Comparison of ENCODE assay signal across 10 cellular contexts in genomic region chr1:160207751-160208150, GRCh38. TPM values are rescaled to one million over a fixed set of nuclear protein-coding genes. Genes with fewer than 3 reads are reported as not detected.
DNase-seq lines count a peak whose midpoint lies in the region; ATAC-seq and TF ChIP-seq lines count a peak whose summit lies in the region.
"Had no signal": no experiment of that assay in that cellular context is flagged by ENCODE, and none has a peak within 500 bp of the region (broad histone marks: within the 10 kb centered on the region; RNA-seq: fewer than 3 reads in every experiment).

No MANE protein-coding gene starts in this region.

- H3K27ac ChIP-seq in left ventricle myocardium inferior (replicated peaks) (peak overlapping the region; percentile 96), uterus (peak overlapping the region; percentile 5 to 77)

- H3K27ac Mint-ChIP-seq in chondrocyte (ENCODE audit: unreplicated experiment): peak overlapping the region; percentile 99
- H3K27ac Mint-ChIP-seq in natural killer cell: peak overlapping the region; percentile 72 to 90

- H3K27me3 Mint-ChIP-seq in chondrocyte (ENCODE audit: low read depth): no peaks in the 10 kb centered on the region
- no peaks in the 10 kb centered on the region for H3K27me3 Mint-ChIP-seq in natural killer cell (ENCODE audit: low read depth in 2 of 2)

- peaks cover 81% of the 10 kb centered on the region for H3K4me1 ChIP-seq in left ventricle myocardium inferior
- H3K4me1 ChIP-seq in uterus: peaks cover 0 to 5% of the 10 kb centered on the region in 2 donors

- H3K9me3 Mint-ChIP-seq in chondrocyte (ENCODE audit: low read depth): no peaks in the 10 kb centered on the region
- no peaks in the 10 kb centered on the region for H3K9me3 Mint-ChIP-seq in natural killer cell

- TF ChIP-seq CTCF in left ventricle myocardium inferior (IDR thresholded peaks at IDR 0.05; ENCODE audit: borderline replicate concordance) (no peak), chondrocyte (IDR thresholded peaks at IDR 0.05) (no peak), natural killer cell (IDR thresholded peaks at IDR 0.05) (no peak), uterus (IDR thresholded peaks at IDR 0.05) (no peak)

- ATAC-seq in Right ventricle myocardium superior (ENCODE audit: poor library complexity) (no peak), natural killer cell (no peak), GM21526 (IDR thresholded peaks at IDR 0.05; ENCODE audit: low FRiP score, unreplicated experiment) (no peak)

- H3K27me3 ChIP-seq in left ventricle myocardium inferior (ENCODE audit: low read depth) (no peaks in the 10 kb centered on the region), uterus (no peaks in the 10 kb centered on the region)

- H3K36me3 Mint-ChIP-seq in chondrocyte (ENCODE audit: low read depth) (peaks cover 28% of the 10 kb centered on the region), natural killer cell (no peaks in the 10 kb centered on the region)

- H3K9me3 ChIP-seq in left ventricle myocardium inferior (replicated peaks) (no peaks in the 10 kb centered on the region), uterus (no peaks in the 10 kb centered on the region)

- H3K4me3 ChIP-seq in left ventricle myocardium inferior (peak overlapping the region; percentile 95), uterus (no peak overlapping the region)

- H3K36me3 ChIP-seq in left ventricle myocardium inferior: peaks cover 22% of the 10 kb centered on the region
- H3K36me3 ChIP-seq in uterus: no peaks in the 10 kb centered on the region

- TF ChIP-seq POLR2A in uterus (IDR thresholded peaks at IDR 0.05): no peak

- H3K4me3 Mint-ChIP-seq in chondrocyte (ENCODE audit: unreplicated experiment) (no peak overlapping the region), natural killer cell (no peak overlapping the region)

- DNase-seq in left ventricle myocardium inferior (no peak), Right ventricle myocardium superior (no peak), chondrocyte (ENCODE audit: low spot score) (no peak), natural killer cell (no peak), uterus (no peak), AG08396 (ENCODE audit: low spot score) (no peak), midbrain (lab: John Stamatoyannopoulos, UW) (no peak)
- DNase-seq: NCI-H1694 treated with DMSO at 0.1 percent for 48 hours; stimulated activated naive CD4-positive, alpha-beta T cell treated with Interleukin-2 at 50 U/mL for 16 hours had no signal

- intact Hi-C loops in left ventricle myocardium inferior (cut with micrococcal nuclease): no loop called here
- intact Hi-C loops in Right ventricle myocardium superior (cut with DNase I): no loop called here
- intact Hi-C loops in natural killer cell (cut with micrococcal nuclease): no loop called here
- intact Hi-C loops in uterus (cut with DNase I; ENCODE audit: low total_unique reads): loop anchor here (10.0 kb wide), 1 partner anchor 1007 kb away; the partner anchor contains the start of gene FCER1G

- H3K4me1 Mint-ChIP-seq in chondrocyte (ENCODE audit: low read depth) (peaks cover 64% of the 10 kb centered on the region), natural killer cell (peaks cover 22 to 39% of the 10 kb centered on the region in 2 donors)

RNA-seq across cellular contexts. Expression of gene PEA15, which starts 2.6 kb away (rescaled TPM):
- total RNA-seq in left ventricle myocardium inferior (280 TPM), Right ventricle myocardium superior (225 TPM), chondrocyte (166 to 335 TPM (median 325 TPM) in 3 replicates), natural killer cell (10 to 100 TPM; 25.3 to 27.9 (median 25.5) TPM), uterus (100 to 1,000 TPM in 1 of 4 donors, 10 to 100 TPM in 3; 52.1 to 147 (median 81.7) TPM)

RNA-seq across cellular contexts. Expression of gene CASQ1, which starts 17.4 kb away (rescaled TPM):
- total RNA-seq in left ventricle myocardium inferior (39.2 TPM), Right ventricle myocardium superior (12.6 TPM), chondrocyte (0.23 to 0.25 TPM in 2 of 3 replicates, not detected in the other), natural killer cell (not detected), uterus (under 1 TPM in 3 of 4 donors, not detected in 1; 0.26 to 0.48 (median 0.34) TPM)

RNA-seq across cellular contexts. Expression of gene DCAF8, which starts 54.6 kb away (rescaled TPM):
- total RNA-seq in left ventricle myocardium inferior: 162 TPM
- 146 TPM for total RNA-seq in Right ventricle myocardium superior
- total RNA-seq in chondrocyte: 88.4 to 130 TPM (median 93.7 TPM) in 3 replicates
- 100 to 1,000 TPM; 189 to 201 (median 189) TPM for total RNA-seq in natural killer cell
- total RNA-seq in uterus: 100 to 1,000 TPM in 2 of 4 donors, 10 to 100 TPM in 2; 36.8 to 167 (median 94.8) TPM

RNA-seq across cellular contexts. Expression of gene ATP1A4, which starts 56.3 kb away (rescaled TPM):
- total RNA-seq in left ventricle myocardium inferior (0.11 TPM), Right ventricle myocardium superior (0.40 TPM), chondrocyte (not detected in 3 replicates), natural killer cell (not detected), uterus (1 to 10 TPM in 1 of 4 donors, not detected in 3; 1.5 TPM)
